Comparison of ENCODE assay signal across 2 cellular contexts in the genomic region with DNA sequence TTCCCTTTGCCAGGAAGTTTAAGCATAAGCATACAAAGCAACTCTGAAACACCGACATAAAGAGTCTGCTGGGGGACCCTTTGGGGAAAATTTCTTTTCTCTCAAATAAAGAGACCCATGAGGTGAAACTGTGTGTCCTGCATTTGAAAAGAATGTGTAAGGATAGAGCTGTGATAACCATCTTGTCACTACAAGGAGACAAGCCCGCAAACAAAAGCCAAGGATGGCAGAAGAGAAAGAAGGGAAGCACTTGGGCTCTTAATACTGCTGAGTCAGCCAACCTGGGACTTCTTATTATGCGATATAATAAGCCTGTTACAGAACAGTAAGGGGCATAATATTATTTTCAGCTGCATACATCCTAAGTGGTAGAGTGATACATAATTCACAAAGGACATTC.
TF ChIP-seq lines count a peak whose summit lies in the region.

No MANE protein-coding gene starts in this region.

TF ChIP-seq in IMR-90, 13 proteins besides CTCF, POLR2A, EP300 and RAD21:
- TF ChIP-seq MAFK (IDR thresholded peaks at IDR 0.05; ENCODE audit: low read depth, low read length) (peak; percentile 96), CEBPB (IDR thresholded peaks at IDR 0.05; ENCODE audit: low read depth, low read length) (no peak)

TF ChIP-seq in H1, 55 proteins besides CTCF, POLR2A, EP300 and RAD21:
- no peak for TF ChIP-seq KDM1A (IDR thresholded peaks at IDR 0.05; ENCODE audit: borderline replicate concordance, low read length)
- TF ChIP-seq MAFK (IDR thresholded peaks at IDR 0.05; ENCODE audit: low read depth, low read length), result peak; percentile 87
